ENCODE assay signal across 8 cellular contexts in the genomic region with DNA sequence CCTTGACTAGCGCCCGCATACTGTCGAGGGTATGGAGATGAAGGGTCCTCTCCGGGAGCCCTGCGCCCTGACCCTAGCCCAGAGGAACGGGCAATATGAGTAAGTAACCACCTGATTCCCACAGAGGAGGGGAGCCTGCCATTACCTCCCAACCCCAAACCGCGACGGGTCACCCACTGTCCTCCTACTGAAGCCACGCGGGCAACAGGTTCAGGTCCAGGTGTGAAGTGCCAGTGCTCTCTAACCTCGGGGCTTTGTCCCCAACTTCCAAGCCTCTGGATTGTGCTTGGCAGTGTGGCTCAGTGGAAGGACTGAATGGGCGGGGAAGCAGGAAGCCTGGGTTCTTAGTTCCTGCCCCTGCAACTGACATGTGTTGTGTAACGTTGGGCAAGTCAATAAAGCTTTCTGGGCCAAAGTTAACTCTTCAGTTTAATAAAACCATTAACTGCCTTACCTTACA.
DNase-seq lines count a peak whose midpoint lies in the region; ATAC-seq and TF ChIP-seq lines count a peak whose summit lies in the region.

No MANE protein-coding gene starts in this region.

- peak; percentile 37 for ATAC-seq in HG03045 (IDR thresholded peaks at IDR 0.05; ENCODE audit: unreplicated experiment)

- H3K4me3 Mint-ChIP-seq in nephron = peak overlapping the region; percentile 69 to 84 (median 81)

- H3K27me3 Mint-ChIP-seq in nephron (ENCODE audit: low read depth) = no peaks in the 10 kb centered on the region

- peaks cover 29% of the 10 kb centered on the region for H3K4me1 Mint-ChIP-seq in nephron

- DNase-seq in NCI-H510A treated with DMSO at 0.1 percent for 48 hours (lab: John Stamatoyannopoulos, UW) = peak; percentile 1
- DNase-seq in NCI-H510A (lab: John Stamatoyannopoulos, UW) = no peak
- no peak for DNase-seq in SK-N-MC (ENCODE audit: low read depth, low spot score)
- DNase-seq in epithelial cell of esophagus (ENCODE audit: low read depth) = peak; percentile 34
- DNase-seq in HPDE6-E6E7 (ENCODE audit: extremely low spot score) = no peak
- no peak for DNase-seq in glomerular visceral epithelial cell (ENCODE audit: extremely low spot score)

- no peak overlapping the region for H3K27ac ChIP-seq in SK-N-MC

- no peaks in the 10 kb centered on the region for H3K9me3 Mint-ChIP-seq in nephron

- H3K27ac Mint-ChIP-seq in nephron = peak overlapping the region; percentile 26 to 38 (median 32)

- no peak overlapping the region for H3K9ac ChIP-seq in SK-N-MC (ENCODE audit: insufficient read length)

- H3K4me3 ChIP-seq in SK-N-MC (peak overlapping the region; percentile 76), epithelial cell of esophagus (ENCODE audit: low read length) (peak overlapping the region; percentile 56)

- H3K9me3 ChIP-seq in SK-N-MC (ENCODE audit: low read depth, low read length) = no peaks in the 10 kb centered on the region

- H3K36me3 Mint-ChIP-seq in nephron (ENCODE audit: low read depth) = peaks cover 13% of the 10 kb centered on the region

- TF ChIP-seq CTCF in epithelial cell of esophagus (IDR thresholded peaks at IDR 0.05; ENCODE audit: insufficient read depth, low read depth, low read length, missing control alignments) = no peak
- TF ChIP-seq CTCF in nephron (IDR thresholded peaks at IDR 0.05; ENCODE audit: unreplicated experiment in 3 of 3) = no peak

- H3K36me3 ChIP-seq in SK-N-MC (ENCODE audit: insufficient read depth, low read length) = no peaks in the 10 kb centered on the region

Comparison
In these comparisons a context has a peak if more than half of its experiments do, and no peak if none do; other contexts are left out.
1. DNase-seq: peak in NCI-H510A treated with DMSO at 0.1 percent for 48 hours (single experiment) and epithelial cell of esophagus (single experiment); none in NCI-H510A (single experiment), SK-N-MC (single experiment), HPDE6-E6E7 (single experiment) and glomerular visceral epithelial cell (single experiment).